In genomic region chr11:1488575-1489180, GRCh38 we compare ENCODE assay signal across 24 cellular contexts. TPM values are rescaled to one million over a fixed set of nuclear protein-coding genes. Genes with fewer than 3 reads are reported as not detected.
DNase-seq lines count a peak whose midpoint lies in the region; ATAC-seq and TF ChIP-seq lines count a peak whose summit lies in the region.
"Had no signal": no experiment of that assay in that cellular context is flagged by ENCODE, and none has a peak within 500 bp of the region (broad histone marks: within the 10 kb centered on the region; RNA-seq: fewer than 3 reads in every experiment).

No MANE protein-coding gene starts in this region.

- H3K79me2 ChIP-seq in Karpas-422 (ENCODE audit: low read length): peaks cover 8% of the 10 kb centered on the region; the same call in 1 of the 2 replicates

- no peak for TF ChIP-seq CTCF in neural crest cell (conservative IDR thresholded peaks at IDR 0.05)

- H3K36me3 ChIP-seq in Karpas-422 (ENCODE audit: insufficient read depth, low read length): no peaks in the 10 kb centered on the region
- H3K36me3 ChIP-seq: colonic mucosa, Peyer's patch, prostate gland had no signal

- H3K27ac ChIP-seq in substantia nigra (ENCODE audit: low read depth, low read length, poor library complexity, severe bottlenecking) (peak overlapping the region; percentile 30), Karpas-422 (ENCODE audit: low read length) (no peak overlapping the region)
- H3K27ac ChIP-seq: colonic mucosa, prostate gland had no signal

- CTCF ChIA-PET in activated naive CD4-positive, alpha-beta T cell treated with anti-CD3 and anti-CD28 coated beads for 36 hours (lab: Charles Lee): interaction anchor here (0.6 kb wide), 1 partner anchor 284 kb away, joined by 3 read pairs; no protein-coding TSS in a partner anchor

- no peaks in the 10 kb centered on the region for H3K27me3 ChIP-seq in Karpas-422 (ENCODE audit: low read length)
- H3K27me3 ChIP-seq: colonic mucosa, Peyer's patch had no signal

- peak overlapping the region; percentile 24 to 67 for H3K27ac Mint-ChIP-seq in activated naive CD4-positive, alpha-beta T cell treated with anti-CD3 and anti-CD28 coated beads, Interleukin-2, amount 50 U/mL, for 72 hours
- H3K27ac Mint-ChIP-seq in activated naive CD4-positive, alpha-beta T cell treated with anti-CD3 and anti-CD28 coated beads for 36 hours: no peak overlapping the region
- H3K27ac Mint-ChIP-seq in activated T-helper 17 cell treated with anti-CD3 and anti-CD28 coated beads, Interleukin-2, amount 50 U/mL, for 72 hours: peak overlapping the region; percentile 80
- peak overlapping the region; percentile 62 for H3K27ac Mint-ChIP-seq in neural crest cell (ENCODE audit: unreplicated experiment)
- H3K27ac Mint-ChIP-seq: T-helper 1 cell treated with Interleukin-12 subunit alpha and Interleukin-12 subunit beta and Interleukin-4 antibody, amounts not matched to agents 30 μg/mL and 1 μg/mL, for 36 hours had no signal

- peaks cover 33% of the 10 kb centered on the region for H3K4me1 Mint-ChIP-seq in activated naive CD4-positive, alpha-beta T cell treated with anti-CD3 and anti-CD28 coated beads for 36 hours (ENCODE audit: low read depth)
- H3K4me1 Mint-ChIP-seq in activated T-helper 17 cell treated with anti-CD3 and anti-CD28 coated beads, Interleukin-2, amount 50 U/mL, for 72 hours: peaks cover 18% of the 10 kb centered on the region
- peaks cover 6% of the 10 kb centered on the region for H3K4me1 Mint-ChIP-seq in neural crest cell

- no peak overlapping the region for H2AFZ ChIP-seq in Karpas-422 (ENCODE audit: low read length)

- no peak overlapping the region for H3K4me2 ChIP-seq in Karpas-422 (ENCODE audit: low read depth, low read length, poor library complexity, severe bottlenecking)

- no peaks in the 10 kb centered on the region for H3K9me3 Mint-ChIP-seq in activated naive CD4-positive, alpha-beta T cell treated with anti-CD3 and anti-CD28 coated beads, Interleukin-2, amount 50 U/mL, for 72 hours
- no peaks in the 10 kb centered on the region for H3K9me3 Mint-ChIP-seq in activated naive CD4-positive, alpha-beta T cell treated with anti-CD3 and anti-CD28 coated beads for 36 hours
- no peaks in the 10 kb centered on the region for H3K9me3 Mint-ChIP-seq in activated T-helper 17 cell treated with anti-CD3 and anti-CD28 coated beads, Interleukin-2, amount 50 U/mL, for 72 hours
- H3K9me3 Mint-ChIP-seq in neural crest cell: peaks cover 2% of the 10 kb centered on the region
- H3K9me3 Mint-ChIP-seq: effector memory CD8-positive, alpha-beta T cell; T-helper 1 cell treated with Interleukin-12 subunit alpha and Interleukin-12 subunit beta and Interleukin-4 antibody, amounts not matched to agents 30 μg/mL and 1 μg/mL, for 36 hours had no signal

- no peak for ATAC-seq in activated naive CD4-positive, alpha-beta T cell treated with anti-CD3 and anti-CD28 coated beads, Interleukin-2, amount 50 U/mL, for 72 hours
- no peak for ATAC-seq in activated T-helper 17 cell treated with anti-CD3 and anti-CD28 coated beads, Interleukin-2, amount 50 U/mL, for 72 hours (replicated peaks)
- no peak for ATAC-seq in HG02610 (IDR thresholded peaks at IDR 0.05; ENCODE audit: unreplicated experiment)
- ATAC-seq: effector memory CD8-positive, alpha-beta T cell; esophagus mucosa had no signal

- no peaks in the 10 kb centered on the region for H3K27me3 Mint-ChIP-seq in activated naive CD4-positive, alpha-beta T cell treated with anti-CD3 and anti-CD28 coated beads for 36 hours (ENCODE audit: low read depth)
- H3K27me3 Mint-ChIP-seq in activated T-helper 17 cell treated with anti-CD3 and anti-CD28 coated beads, Interleukin-2, amount 50 U/mL, for 72 hours: no peaks in the 10 kb centered on the region
- no peaks in the 10 kb centered on the region for H3K27me3 Mint-ChIP-seq in neural crest cell (ENCODE audit: low read depth)
- H3K27me3 Mint-ChIP-seq: effector memory CD8-positive, alpha-beta T cell had no signal

- no peaks in the 10 kb centered on the region for H3K9me3 ChIP-seq in Karpas-422 (ENCODE audit: low read length)
- H3K9me3 ChIP-seq: colonic mucosa, Peyer's patch, prostate gland had no signal

- no peak overlapping the region for H3K4me3 Mint-ChIP-seq in activated naive CD4-positive, alpha-beta T cell treated with anti-CD3 and anti-CD28 coated beads for 36 hours
- no peak overlapping the region for H3K4me3 Mint-ChIP-seq in activated T-helper 17 cell treated with anti-CD3 and anti-CD28 coated beads, Interleukin-2, amount 50 U/mL, for 72 hours
- no peak overlapping the region for H3K4me3 Mint-ChIP-seq in neural crest cell
- H3K4me3 Mint-ChIP-seq: T-helper 1 cell treated with Interleukin-12 subunit alpha and Interleukin-12 subunit beta and Interleukin-4 antibody, amounts not matched to agents 30 μg/mL and 1 μg/mL, for 36 hours had no signal

- H3K9ac ChIP-seq in Karpas-422 (ENCODE audit: low read length): no peak overlapping the region

- H3K4me3 ChIP-seq in Karpas-422 (ENCODE audit: low read length): no peak overlapping the region
- H3K4me3 ChIP-seq: colonic mucosa, lung, Peyer's patch, prostate gland, skin epidermis had no signal

- intact Hi-C loops in activated naive CD4-positive, alpha-beta T cell treated with anti-CD3 and anti-CD28 coated beads for 36 hours (cut with micrococcal nuclease): no loop called here

- no peak for DNase-seq in activated naive CD4-positive, alpha-beta T cell treated with anti-CD3 and anti-CD28 coated beads, Interleukin-2, amount 50 U/mL, for 72 hours (ENCODE audit: low spot score in 2 of 2)
- DNase-seq in activated naive CD4-positive, alpha-beta T cell treated with anti-CD3 and anti-CD28 coated beads for 36 hours: no peak
- DNase-seq in neural crest cell (ENCODE audit: low read depth, low spot score) (no peak), substantia nigra (lab: John Stamatoyannopoulos, UW) (no peak), Karpas-422 (no peak), HuH-7 (ENCODE audit: low spot score) (no peak)
- DNase-seq: activated CD4-positive, alpha-beta T cell treated with anti-CD3 and anti-CD28 coated beads for 48 hours; activated CD8-positive, alpha-beta memory T cell treated with anti-CD3 and anti-CD28 coated beads, Interleukin-2, amount 50 U/mL, for 4 hours; colonic mucosa; effector memory CD8-positive, alpha-beta T cell; H7; Kasumi-1; NCI-H1694; NCI-H2171 treated with DMSO at 0.1 percent for 48 hours; NCI-H526 treated with DMSO at 0.1 percent for 48 hours; stimulated activated CD4-positive, alpha-beta T cell treated with anti-CD3 and anti-CD28 coated beads, Interleukin-2, amount 100 ng/mL, for 24 hours had no signal

- no peaks in the 10 kb centered on the region for H3K36me3 Mint-ChIP-seq in activated naive CD4-positive, alpha-beta T cell treated with anti-CD3 and anti-CD28 coated beads, Interleukin-2, amount 50 U/mL, for 72 hours
- H3K36me3 Mint-ChIP-seq in activated naive CD4-positive, alpha-beta T cell treated with anti-CD3 and anti-CD28 coated beads for 36 hours (ENCODE audit: low read depth): no peaks in the 10 kb centered on the region
- no peaks in the 10 kb centered on the region for H3K36me3 Mint-ChIP-seq in activated T-helper 17 cell treated with anti-CD3 and anti-CD28 coated beads, Interleukin-2, amount 50 U/mL, for 72 hours (ENCODE audit: low read depth)
- peaks cover 5% of the 10 kb centered on the region for H3K36me3 Mint-ChIP-seq in neural crest cell (ENCODE audit: low read depth)

- peaks cover 35% of the 10 kb centered on the region; the same call in 1 of the 2 replicates for H4K20me1 ChIP-seq in Karpas-422 (ENCODE audit: insufficient read depth, low read depth, low read length)

- H3K4me1 ChIP-seq in Karpas-422 (ENCODE audit: low read length): peaks cover 4% of the 10 kb centered on the region

- no peaks in the 10 kb centered on the region for H3K9me2 ChIP-seq in Karpas-422 (replicated peaks; ENCODE audit: insufficient read depth, low read length)

RNA-seq across cellular contexts. Expression of gene MOB2, which starts 2.1 kb away (rescaled TPM):
- total RNA-seq in activated naive CD4-positive, alpha-beta T cell treated with anti-CD3 and anti-CD28 coated beads, Interleukin-2, amount 50 U/mL, for 72 hours: 10 to 100 TPM; 17.7 to 23.2 TPM
- 10 to 100 TPM; 12.4 to 14.1 TPM for total RNA-seq in activated naive CD4-positive, alpha-beta T cell treated with anti-CD3 and anti-CD28 coated beads for 36 hours
- total RNA-seq in activated T-helper 17 cell treated with anti-CD3 and anti-CD28 coated beads, Interleukin-2, amount 50 U/mL, for 72 hours: 10 to 100 TPM; 24.5 to 26.7 TPM
- 17.3 and 19.3 TPM in 2 replicates for total RNA-seq in neural crest cell
- total RNA-seq in Karpas-422 (2014; rRNA removed; shearing (Covaris generic); ENCODE audit: low replicate concordance): 8.8 and 17.2 TPM in 2 replicates
